2 cellular contexts compared by ENCODE assay signal in the genomic region with DNA sequence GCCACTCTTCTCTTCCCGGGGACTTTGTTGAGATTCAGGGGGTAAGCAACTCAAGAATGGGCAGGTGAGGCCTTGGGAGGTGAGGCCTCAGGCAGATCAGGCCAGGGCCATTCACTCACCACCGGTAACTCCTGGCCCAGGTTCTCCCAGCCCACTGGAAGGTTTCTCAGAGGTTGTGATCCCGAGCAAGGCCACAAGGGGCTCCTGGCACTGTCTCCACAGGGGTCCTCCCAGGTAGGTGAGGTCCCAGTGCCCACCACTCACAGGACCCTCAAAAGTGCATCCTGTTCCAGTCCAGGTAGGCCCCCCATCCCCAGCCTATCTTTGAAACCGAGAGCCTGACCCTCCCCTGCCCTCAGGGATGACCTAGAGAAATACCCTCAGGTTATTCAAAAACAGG.
TF ChIP-seq lines count a peak whose summit lies in the region.

No MANE protein-coding gene starts in this region.

TF ChIP-seq in A549, 52 proteins besides CTCF, POLR2A, EP300 and RAD21 (continued from another document):
- TF ChIP-seq, protein P1, sequence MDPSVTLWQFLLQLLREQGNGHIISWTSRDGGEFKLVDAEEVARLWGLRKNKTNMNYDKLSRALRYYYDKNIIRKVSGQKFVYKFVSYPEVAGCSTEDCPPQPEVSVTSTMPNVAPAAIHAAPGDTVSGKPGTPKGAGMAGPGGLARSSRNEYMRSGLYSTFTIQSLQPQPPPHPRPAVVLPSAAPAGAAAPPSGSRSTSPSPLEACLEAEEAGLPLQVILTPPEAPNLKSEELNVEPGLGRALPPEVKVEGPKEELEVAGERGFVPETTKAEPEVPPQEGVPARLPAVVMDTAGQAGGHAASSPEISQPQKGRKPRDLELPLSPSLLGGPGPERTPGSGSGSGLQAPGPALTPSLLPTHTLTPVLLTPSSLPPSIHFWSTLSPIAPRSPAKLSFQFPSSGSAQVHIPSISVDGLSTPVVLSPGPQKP (IDR thresholded peaks at IDR 0.05; ENCODE audit: low read depth, low read length), result no peak
- TF ChIP-seq CEBPB (IDR thresholded peaks at IDR 0.05) (no peak), PHF8 (IDR thresholded peaks at IDR 0.05; ENCODE audit: borderline replicate concordance, low read depth) (no peak), CHD2 (IDR thresholded peaks at IDR 0.05; ENCODE audit: low read length, partially characterized antibody) (no peak), RFX5 (IDR thresholded peaks at IDR 0.05) (no peak), HOXB5 (CRISPR knock-in tag; IDR thresholded peaks at IDR 0.05) (no peak), CBX8 (IDR thresholded peaks at IDR 0.05) (no peak), MYC (IDR thresholded peaks at IDR 0.05; ENCODE audit: borderline replicate concordance, low read length) (no peak), FOSL2 (IDR thresholded peaks at IDR 0.05) (no peak), FOSL2 (CRISPR knock-in tag; IDR thresholded peaks at IDR 0.05) (no peak), ZSCAN20 (CRISPR knock-in tag; IDR thresholded peaks at IDR 0.05) (no peak), NFE2L2 (conservative IDR thresholded peaks at IDR 0.05; ENCODE audit: low read length) (no peak), ZFP36 (IDR thresholded peaks at IDR 0.05; ENCODE audit: borderline replicate concordance, partially characterized antibody) (no peak)
- TF ChIP-seq, protein P2, sequence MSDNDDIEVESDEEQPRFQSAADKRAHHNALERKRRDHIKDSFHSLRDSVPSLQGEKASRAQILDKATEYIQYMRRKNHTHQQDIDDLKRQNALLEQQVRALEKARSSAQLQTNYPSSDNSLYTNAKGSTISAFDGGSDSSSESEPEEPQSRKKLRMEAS (IDR thresholded peaks at IDR 0.05), result no peak
- TF ChIP-seq, protein P3, sequence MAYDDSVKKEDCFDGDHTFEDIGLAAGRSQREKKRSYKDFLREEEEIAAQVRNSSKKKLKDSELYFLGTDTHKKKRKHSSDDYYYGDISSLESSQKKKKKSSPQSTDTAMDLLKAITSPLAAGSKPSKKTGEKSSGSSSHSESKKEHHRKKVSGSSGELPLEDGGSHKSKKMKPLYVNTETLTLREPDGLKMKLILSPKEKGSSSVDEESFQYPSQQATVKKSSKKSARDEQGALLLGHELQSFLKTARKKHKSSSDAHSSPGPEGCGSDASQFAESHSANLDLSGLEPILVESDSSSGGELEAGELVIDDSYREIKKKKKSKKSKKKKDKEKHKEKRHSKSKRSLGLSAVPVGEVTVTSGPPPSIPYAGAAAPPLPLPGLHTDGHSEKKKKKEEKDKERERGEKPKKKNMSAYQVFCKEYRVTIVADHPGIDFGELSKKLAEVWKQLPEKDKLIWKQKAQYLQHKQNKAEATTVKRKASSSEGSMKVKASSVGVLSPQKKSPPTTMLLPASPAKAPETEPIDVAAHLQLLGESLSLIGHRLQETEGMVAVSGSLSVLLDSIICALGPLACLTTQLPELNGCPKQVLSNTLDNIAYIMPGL (CRISPR knock-in tag; IDR thresholded peaks at IDR 0.05; ENCODE audit: borderline replicate concordance), result no peak
- TF ChIP-seq, protein P4, sequence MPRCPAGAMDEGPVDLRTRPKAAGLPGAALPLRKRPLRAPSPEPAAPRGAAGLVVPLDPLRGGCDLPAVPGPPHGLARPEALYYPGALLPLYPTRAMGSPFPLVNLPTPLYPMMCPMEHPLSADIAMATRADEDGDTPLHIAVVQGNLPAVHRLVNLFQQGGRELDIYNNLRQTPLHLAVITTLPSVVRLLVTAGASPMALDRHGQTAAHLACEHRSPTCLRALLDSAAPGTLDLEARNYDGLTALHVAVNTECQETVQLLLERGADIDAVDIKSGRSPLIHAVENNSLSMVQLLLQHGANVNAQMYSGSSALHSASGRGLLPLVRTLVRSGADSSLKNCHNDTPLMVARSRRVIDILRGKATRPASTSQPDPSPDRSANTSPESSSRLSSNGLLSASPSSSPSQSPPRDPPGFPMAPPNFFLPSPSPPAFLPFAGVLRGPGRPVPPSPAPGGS (IDR thresholded peaks at IDR 0.05), result no peak
- TF ChIP-seq, protein P5, sequence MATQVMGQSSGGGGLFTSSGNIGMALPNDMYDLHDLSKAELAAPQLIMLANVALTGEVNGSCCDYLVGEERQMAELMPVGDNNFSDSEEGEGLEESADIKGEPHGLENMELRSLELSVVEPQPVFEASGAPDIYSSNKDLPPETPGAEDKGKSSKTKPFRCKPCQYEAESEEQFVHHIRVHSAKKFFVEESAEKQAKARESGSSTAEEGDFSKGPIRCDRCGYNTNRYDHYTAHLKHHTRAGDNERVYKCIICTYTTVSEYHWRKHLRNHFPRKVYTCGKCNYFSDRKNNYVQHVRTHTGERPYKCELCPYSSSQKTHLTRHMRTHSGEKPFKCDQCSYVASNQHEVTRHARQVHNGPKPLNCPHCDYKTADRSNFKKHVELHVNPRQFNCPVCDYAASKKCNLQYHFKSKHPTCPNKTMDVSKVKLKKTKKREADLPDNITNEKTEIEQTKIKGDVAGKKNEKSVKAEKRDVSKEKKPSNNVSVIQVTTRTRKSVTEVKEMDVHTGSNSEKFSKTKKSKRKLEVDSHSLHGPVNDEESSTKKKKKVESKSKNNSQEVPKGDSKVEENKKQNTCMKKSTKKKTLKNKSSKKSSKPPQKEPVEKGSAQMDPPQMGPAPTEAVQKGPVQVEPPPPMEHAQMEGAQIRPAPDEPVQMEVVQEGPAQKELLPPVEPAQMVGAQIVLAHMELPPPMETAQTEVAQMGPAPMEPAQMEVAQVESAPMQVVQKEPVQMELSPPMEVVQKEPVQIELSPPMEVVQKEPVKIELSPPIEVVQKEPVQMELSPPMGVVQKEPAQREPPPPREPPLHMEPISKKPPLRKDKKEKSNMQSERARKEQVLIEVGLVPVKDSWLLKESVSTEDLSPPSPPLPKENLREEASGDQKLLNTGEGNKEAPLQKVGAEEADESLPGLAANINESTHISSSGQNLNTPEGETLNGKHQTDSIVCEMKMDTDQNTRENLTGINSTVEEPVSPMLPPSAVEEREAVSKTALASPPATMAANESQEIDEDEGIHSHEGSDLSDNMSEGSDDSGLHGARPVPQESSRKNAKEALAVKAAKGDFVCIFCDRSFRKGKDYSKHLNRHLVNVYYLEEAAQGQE (IDR thresholded peaks at IDR 0.05), result no peak

TF ChIP-seq in HEK293T, 16 proteins besides CTCF, POLR2A, EP300 and RAD21 (continued from another document):
- TF ChIP-seq FOXM1 (IDR thresholded peaks at IDR 0.05; ENCODE audit: borderline replicate concordance) (no peak), ZNF384 (IDR thresholded peaks at IDR 0.05) (no peak), TARDBP (IDR thresholded peaks at IDR 0.05) (no peak)
TF ChIP-seq in HEK293T: peak in this region for 0.
